ENCODE assay signal across 10 cellular contexts in genomic region chr4:10655968-10656367, GRCh38. TPM values are rescaled to one million over a fixed set of nuclear protein-coding genes. Genes with fewer than 3 reads are reported as not detected.
DNase-seq lines count a peak whose midpoint lies in the region; ATAC-seq and TF ChIP-seq lines count a peak whose summit lies in the region.
"Had no signal": no experiment of that assay in that cellular context is flagged by ENCODE, and none has a peak within 500 bp of the region (broad histone marks: within the 10 kb centered on the region; RNA-seq: fewer than 3 reads in every experiment).

No MANE protein-coding gene starts in this region.

- POLR2A ChIA-PET in RWPE1 (lab: Yijun Ruan, JAX; ENCODE audit: low non-redundant PET), result no interaction called here

- ATAC-seq in HG03520 (IDR thresholded peaks at IDR 0.05; ENCODE audit: unreplicated experiment), result no peak

- peaks cover 38% of the 10 kb centered on the region for H3K4me1 Mint-ChIP-seq in activated naive CD4-positive, alpha-beta T cell treated with anti-CD3 and anti-CD28 coated beads, Interleukin-2, amount 10 ng/mL, durations not matched to agents 7 days and 5 days
- H3K4me1 Mint-ChIP-seq in type B pancreatic cell (ENCODE audit: unreplicated experiment), result peaks cover 12% of the 10 kb centered on the region

- H3K27me3 Mint-ChIP-seq in activated naive CD4-positive, alpha-beta T cell treated with anti-CD3 and anti-CD28 coated beads, Interleukin-2, amount 10 ng/mL, durations not matched to agents 7 days and 5 days, result no peaks in the 10 kb centered on the region
- H3K27me3 Mint-ChIP-seq in type B pancreatic cell, result no peaks in the 10 kb centered on the region

- TF ChIP-seq CTCF in RWPE1 (conservative IDR thresholded peaks at IDR 0.05; ENCODE audit: low read depth), result no peak
- no peak for TF ChIP-seq CTCF in type B pancreatic cell (conservative IDR thresholded peaks at IDR 0.05)

- DNase-seq in activated naive CD4-positive, alpha-beta T cell treated with anti-CD3 and anti-CD28 coated beads, Interleukin-2, amount 10 ng/mL, durations not matched to agents 7 days and 5 days, result no peak
- no peak for DNase-seq in activated naive CD4-positive, alpha-beta T cell (lab: John Stamatoyannopoulos, UW)
- DNase-seq in RWPE1 (ENCODE audit: low spot score) (peak; percentile 20), dermis blood vessel endothelial cell (peak; percentile 88), type B pancreatic cell (ENCODE audit: extremely low spot score, unreplicated experiment) (no peak), SKM-1 (lab: John Stamatoyannopoulos, UW; ENCODE audit: unreplicated experiment) (no peak), NK-92 (lab: John Stamatoyannopoulos, UW; ENCODE audit: unreplicated experiment) (no peak)
- DNase-seq: NCI-H774 had no signal

- no peak overlapping the region for H3K27ac ChIP-seq in RWPE1

- CTCF ChIA-PET in activated naive CD4-positive, alpha-beta T cell treated with anti-CD3 and anti-CD28 coated beads, Interleukin-2, amount 10 ng/mL, durations not matched to agents 7 days and 5 days (lab: Charles Lee), result interaction anchor here (1.0 kb wide), 1 partner anchor 11 kb away, joined by 4 read pairs; no protein-coding TSS in a partner anchor
- CTCF ChIA-PET in RWPE1 (lab: Yijun Ruan, JAX), result interaction anchor here (0.7 kb wide), 1 partner anchor 39 kb away, joined by 3 read pairs; no protein-coding TSS in a partner anchor

- H3K36me3 Mint-ChIP-seq in activated naive CD4-positive, alpha-beta T cell treated with anti-CD3 and anti-CD28 coated beads, Interleukin-2, amount 10 ng/mL, durations not matched to agents 7 days and 5 days, result peaks cover 5% of the 10 kb centered on the region
- H3K36me3 Mint-ChIP-seq in type B pancreatic cell, result no peaks in the 10 kb centered on the region

- H3K27ac Mint-ChIP-seq in activated naive CD4-positive, alpha-beta T cell treated with anti-CD3 and anti-CD28 coated beads, Interleukin-2, amount 10 ng/mL, durations not matched to agents 7 days and 5 days, result peak overlapping the region; percentile 33
- H3K27ac Mint-ChIP-seq in type B pancreatic cell, result peak overlapping the region; percentile 3

- H3K4me3 Mint-ChIP-seq in activated naive CD4-positive, alpha-beta T cell treated with anti-CD3 and anti-CD28 coated beads, Interleukin-2, amount 10 ng/mL, durations not matched to agents 7 days and 5 days, result no peak overlapping the region
- no peak overlapping the region for H3K4me3 Mint-ChIP-seq in type B pancreatic cell

- H3K9me3 Mint-ChIP-seq in activated naive CD4-positive, alpha-beta T cell treated with anti-CD3 and anti-CD28 coated beads, Interleukin-2, amount 10 ng/mL, durations not matched to agents 7 days and 5 days, result peaks cover 6% of the 10 kb centered on the region
- peaks cover 10% of the 10 kb centered on the region for H3K9me3 Mint-ChIP-seq in type B pancreatic cell

RNA-seq across cellular contexts. Expression of gene CLNK, which starts 28.6 kb away (rescaled TPM):
- total RNA-seq in dermis blood vessel endothelial cell, result not detected in 2 replicates
- total RNA-seq in type B pancreatic cell (ENCODE audit: low replicate concordance), result not detected in 2 replicates
- total RNA-seq: osteocyte had no signal

Comparison
In these comparisons a context has a peak if more than half of its experiments do, and no peak if none do; other contexts are left out.
1. DNase-seq: peak in RWPE1 (single experiment) and dermis blood vessel endothelial cell (single experiment); none in activated naive CD4-positive, alpha-beta T cell treated with anti-CD3 and anti-CD28 coated beads, Interleukin-2, amount 10 ng/mL, durations not matched to agents 7 days and 5 days (single experiment), activated naive CD4-positive, alpha-beta T cell (0 of 4), type B pancreatic cell (single experiment), SKM-1 (single experiment) and NK-92 (single experiment).